Comparison of ENCODE assay signal across 27 cellular contexts in the genomic region with DNA sequence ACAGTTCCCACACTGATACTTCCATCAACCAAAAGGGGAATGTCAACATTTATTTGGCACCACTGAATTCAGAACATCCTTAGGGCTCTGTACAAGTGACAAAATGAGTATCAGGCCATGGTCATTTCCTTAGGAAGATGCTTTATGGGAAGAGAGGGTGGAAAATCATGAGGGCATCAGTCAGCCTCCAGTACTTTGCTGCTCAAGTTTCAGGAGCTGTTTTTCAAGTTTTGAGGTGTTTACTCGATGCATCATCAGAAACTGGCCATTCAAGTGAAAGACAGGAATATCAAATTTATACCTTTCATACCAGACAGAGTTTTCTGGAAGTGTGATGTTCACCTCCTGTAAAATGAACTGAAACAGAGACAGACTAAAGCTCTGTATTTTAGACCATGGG. TPM values are rescaled to one million over a fixed set of nuclear protein-coding genes. Genes with fewer than 3 reads are reported as not detected.
"Had no signal": no experiment of that assay in that cellular context is flagged by ENCODE, and none has a peak within 500 bp of the region (broad histone marks: within the 10 kb centered on the region; RNA-seq: fewer than 3 reads in every experiment).

No MANE protein-coding gene starts in this region.

- FAIRE-seq: colon, TTC549 had no signal

- H3K36me3 ChIP-seq: ascending aorta had no signal

- ATAC-seq: activated CD8-positive, alpha-beta T cell treated with anti-CD3 and anti-CD28 coated beads for 36 hours; activated naive CD8-positive, alpha-beta T cell treated with anti-CD3 and anti-CD28 coated beads, Interleukin-2, amount 50 U/mL, for 24 hours; activated T-cell treated with anti-CD3 and anti-CD28 coated beads, Interleukin-2, amount 50 U/mL, for 4 hours; activated T-cell treated with anti-CD3 and anti-CD28 coated beads, Interleukin-2, amount 50 U/mL, for 72 hours had no signal

- H3K9me3 ChIP-seq: ascending aorta had no signal

- H3K27me3 ChIP-seq: ascending aorta had no signal

- H3K4me3 ChIP-seq: ascending aorta had no signal

- H3K4me1 ChIP-seq: ascending aorta had no signal

- H3K27ac ChIP-seq: ascending aorta had no signal

- DNase-seq: activated B cell treated with CpG ODN at 0.5 μM for 24 hours; activated CD4-positive, alpha-beta memory T cell treated with anti-CD3 and anti-CD28 coated beads for 36 hours; activated CD4-positive, alpha-beta T cell treated with anti-CD3 and anti-CD28 coated beads for 4 hours; activated CD4-positive, alpha-beta T cell treated with anti-CD3 and anti-CD28 coated beads, Interleukin-2, amount 10 ng/mL, durations not matched to agents 24 days and 14 days; activated CD4-positive, alpha-beta T cell treated with anti-CD3 and anti-CD28 coated beads, Interleukin-2, amount 50 U/mL, for 1 hour; activated CD4-positive, alpha-beta T cell treated with anti-CD3 and anti-CD28 coated beads, Interleukin-2, amount 50 U/mL, for 4 hours; activated CD4-positive, CD25-positive, alpha-beta regulatory T cell treated with anti-CD3 and anti-CD28 coated beads, Interleukin-2, amount 50 U/mL, for 72 hours; activated CD8-positive, alpha-beta memory T cell treated with anti-CD3 and anti-CD28 coated beads, Interleukin-2, amount 50 U/mL, for 4 hours; activated CD8-positive, alpha-beta T cell treated with anti-CD3 and anti-CD28 coated beads for 36 hours; activated effector memory CD4-positive, alpha-beta T cell treated with Interleukin-2 at 50 U/mL for 16 hours; activated gamma-delta T cell; activated naive CD4-positive, alpha-beta T cell treated with anti-CD3 and anti-CD28 coated beads, Interleukin-2, amount 10 ng/mL, durations not matched to agents 7 days and 5 days; activated naive CD4-positive, alpha-beta T cell treated with Interleukin-2 at 50 U/mL for 16 hours; activated naive CD8-positive, alpha-beta T cell treated with anti-CD3 and anti-CD28 coated beads, Interleukin-2, amount 10 ng/mL, durations not matched to agents 7 days and 5 days; activated naive CD8-positive, alpha-beta T cell treated with anti-CD3 and anti-CD28 coated beads, Interleukin-2, amount 50 U/mL, for 24 hours; activated T-cell treated with anti-CD3 and anti-CD28 coated beads for 4 hours; activated T-cell treated with anti-CD3 and anti-CD28 coated beads, Interleukin-2, amount 50 U/mL, for 1 hour; activated T-cell treated with anti-CD3 and anti-CD28 coated beads, Interleukin-2, amount 50 U/mL, for 4 hours; activated T-cell treated with anti-CD3 and anti-CD28 coated beads, Interleukin-2, amount 50 U/mL, for 72 hours; amygdala; anterior cingulate cortex; central memory CD4-positive, alpha-beta T cell; T-helper 2 cell; T-helper 9 cell had no signal

RNA-seq across cellular contexts. Expression of gene C5orf63, which starts 21.7 kb away (rescaled TPM):
- total RNA-seq: ascending aorta had no signal
